ENCODE assay signal across 8 cellular contexts in genomic region chr21:17610862-17611261, GRCh38. TPM values are rescaled to one million over a fixed set of nuclear protein-coding genes. Genes with fewer than 3 reads are reported as not detected.
DNase-seq lines count a peak whose midpoint lies in the region; ATAC-seq and TF ChIP-seq lines count a peak whose summit lies in the region.

No MANE protein-coding gene starts in this region.

- H3K9me3 ChIP-seq in fibroblast of lung (ENCODE audit: control insufficient read depth, insufficient read depth, low read depth, low read length), result no peaks in the 10 kb centered on the region

- H3K4me1 Mint-ChIP-seq in progenitor cell of endocrine pancreas (ENCODE audit: low read depth), result peaks cover 16% of the 10 kb centered on the region

- peak overlapping the region; percentile 97 for H3K27ac Mint-ChIP-seq in progenitor cell of endocrine pancreas

- peak overlapping the region; percentile 97 for H3K27ac ChIP-seq in fibroblast of lung (ENCODE audit: insufficient read depth, low read length)

- H3K4me3 ChIP-seq in fibroblast of lung (replicated peaks in 1 of 4; ENCODE audit: control extremely low read depth in 1 of 4, insufficient read depth in 1 of 4, low read depth in 3 of 4, low read length in 4 of 4), result peak overlapping the region; percentile 69 to 99 (median 86)

- H4K20me1 ChIP-seq in fibroblast of lung (ENCODE audit: control insufficient read depth, extremely low read depth, insufficient read depth, low read length), result no peaks in the 10 kb centered on the region

- no peak for ATAC-seq in GM19395 (IDR thresholded peaks at IDR 0.05; ENCODE audit: unreplicated experiment)

- H3K27me3 ChIP-seq in fibroblast of lung (ENCODE audit: control insufficient read depth, insufficient read depth, low read length), result no peaks in the 10 kb centered on the region

- H3K4me2 ChIP-seq in fibroblast of lung (ENCODE audit: extremely low read depth, insufficient read depth, low read length), result peak overlapping the region; percentile 85

- H3K79me2 ChIP-seq in fibroblast of lung (ENCODE audit: control insufficient read depth, insufficient read depth, low read length), result peaks cover 54% of the 10 kb centered on the region

- no peaks in the 10 kb centered on the region for H3K9me3 Mint-ChIP-seq in progenitor cell of endocrine pancreas (ENCODE audit: low read depth)

- H2AFZ ChIP-seq in fibroblast of lung (ENCODE audit: low read length), result peak overlapping the region; percentile 21

- TF ChIP-seq CTCF in fibroblast of lung (conservative IDR thresholded peaks at IDR 0.05 in 1 of 2, IDR thresholded peaks at IDR 0.05 in 1 of 2; ENCODE audit: low read depth in 1 of 2, low read length in 2 of 2), result no peak
- no peak for TF ChIP-seq CTCF in progenitor cell of endocrine pancreas (IDR thresholded peaks at IDR 0.05; ENCODE audit: unreplicated experiment)

- H3K9ac ChIP-seq in fibroblast of lung (ENCODE audit: insufficient read depth, low read length), result peak overlapping the region; percentile 89

- no peaks in the 10 kb centered on the region for H3K4me1 ChIP-seq in fibroblast of lung (ENCODE audit: control insufficient read depth, extremely low read depth, insufficient read depth, low read length)

- peaks cover 10% of the 10 kb centered on the region for H3K36me3 Mint-ChIP-seq in progenitor cell of endocrine pancreas (ENCODE audit: insufficient read depth)

- H3K36me3 ChIP-seq in fibroblast of lung (ENCODE audit: control insufficient read depth, insufficient read depth, low read length), result peaks cover 3% of the 10 kb centered on the region

- H3K27me3 Mint-ChIP-seq in progenitor cell of endocrine pancreas, result no peaks in the 10 kb centered on the region

- DNase-seq in NCI-H1105 treated with DMSO at 0.1 percent for 48 hours (lab: John Stamatoyannopoulos, UW) (peak; percentile 36), NCI-H1105 (lab: John Stamatoyannopoulos, UW) (no peak), T-helper 9 cell (peak; percentile 1), fibroblast of lung (ENCODE audit: low read depth in 2 of 2) (peak in 1 of 2 donors; percentile 35), progenitor cell of endocrine pancreas (ENCODE audit: low spot score, unreplicated experiment) (no peak), NCI-H1048 (lab: John Stamatoyannopoulos, UW) (no peak), CD1c-positive myeloid dendritic cell (ENCODE audit: extremely low spot score) (no peak)

- H3K4me3 Mint-ChIP-seq in progenitor cell of endocrine pancreas (ENCODE audit: low read depth), result peak overlapping the region; percentile 79

RNA-seq across cellular contexts. Expression of gene BTG3, which starts 1.8 kb away (rescaled TPM):
- 27.5 and 32.5 TPM in 2 replicates for total RNA-seq in fibroblast of lung
- 51.2 and 53.6 TPM in 2 replicates for polyA plus RNA-seq in fibroblast of lung
- polyA plus RNA-seq in fibroblast of lung (2012), result 29.5 and 34.7 TPM in 2 replicates
- 1.4 and 1.5 TPM in 2 replicates for polyA minus RNA-seq in fibroblast of lung (ENCODE audit: low replicate concordance)
- total RNA-seq in progenitor cell of endocrine pancreas, result 29.0 and 29.8 TPM in 2 replicates

Comparison
In these comparisons a context has a peak if more than half of its experiments do, and no peak if none do; other contexts are left out.
1. DNase-seq: peak in NCI-H1105 treated with DMSO at 0.1 percent for 48 hours (single experiment) and T-helper 9 cell (single experiment); none in NCI-H1105 (single experiment), progenitor cell of endocrine pancreas (single experiment), NCI-H1048 (single experiment) and CD1c-positive myeloid dendritic cell (single experiment).